1 cellular context compared by ENCODE assay signal in the genomic region with DNA sequence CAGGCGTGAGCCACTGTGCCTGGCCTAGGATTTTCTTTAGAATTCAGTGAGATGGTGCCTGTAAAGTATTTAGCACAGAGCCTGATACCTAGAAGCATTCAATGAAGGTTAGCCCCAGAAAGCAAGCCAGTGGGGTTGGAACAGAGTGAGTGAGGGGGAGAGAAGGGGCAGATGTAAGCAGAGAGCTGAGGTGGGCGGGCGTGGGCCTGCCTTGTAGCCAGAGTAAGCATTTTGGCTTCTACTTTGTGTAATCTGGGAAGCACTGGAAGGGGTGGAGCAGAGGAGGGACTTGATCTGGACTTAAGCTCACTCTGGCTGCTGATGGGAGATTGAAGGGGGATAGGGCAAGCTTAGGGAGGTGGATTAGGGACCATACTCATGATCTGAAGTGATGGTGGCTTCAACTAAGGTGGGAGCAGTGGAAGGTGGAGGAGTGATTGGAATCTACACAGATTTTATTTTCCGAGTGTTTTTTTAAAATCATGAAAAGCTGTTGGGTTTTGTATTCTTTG.
TF ChIP-seq lines count a peak whose summit lies in the region.

No MANE protein-coding gene starts in this region.

TF ChIP-seq in GM12878, 131 proteins besides CTCF, POLR2A, EP300 and RAD21:
- no peak for TF ChIP-seq NFYA (IDR thresholded peaks at IDR 0.05; ENCODE audit: borderline replicate concordance, low read depth, low read length)
- TF ChIP-seq PRDM15 (CRISPR knock-in tag; IDR thresholded peaks at IDR 0.05), result no peak
- no peak for TF ChIP-seq RAD51 (IDR thresholded peaks at IDR 0.05)
- TF ChIP-seq, protein P1, sequence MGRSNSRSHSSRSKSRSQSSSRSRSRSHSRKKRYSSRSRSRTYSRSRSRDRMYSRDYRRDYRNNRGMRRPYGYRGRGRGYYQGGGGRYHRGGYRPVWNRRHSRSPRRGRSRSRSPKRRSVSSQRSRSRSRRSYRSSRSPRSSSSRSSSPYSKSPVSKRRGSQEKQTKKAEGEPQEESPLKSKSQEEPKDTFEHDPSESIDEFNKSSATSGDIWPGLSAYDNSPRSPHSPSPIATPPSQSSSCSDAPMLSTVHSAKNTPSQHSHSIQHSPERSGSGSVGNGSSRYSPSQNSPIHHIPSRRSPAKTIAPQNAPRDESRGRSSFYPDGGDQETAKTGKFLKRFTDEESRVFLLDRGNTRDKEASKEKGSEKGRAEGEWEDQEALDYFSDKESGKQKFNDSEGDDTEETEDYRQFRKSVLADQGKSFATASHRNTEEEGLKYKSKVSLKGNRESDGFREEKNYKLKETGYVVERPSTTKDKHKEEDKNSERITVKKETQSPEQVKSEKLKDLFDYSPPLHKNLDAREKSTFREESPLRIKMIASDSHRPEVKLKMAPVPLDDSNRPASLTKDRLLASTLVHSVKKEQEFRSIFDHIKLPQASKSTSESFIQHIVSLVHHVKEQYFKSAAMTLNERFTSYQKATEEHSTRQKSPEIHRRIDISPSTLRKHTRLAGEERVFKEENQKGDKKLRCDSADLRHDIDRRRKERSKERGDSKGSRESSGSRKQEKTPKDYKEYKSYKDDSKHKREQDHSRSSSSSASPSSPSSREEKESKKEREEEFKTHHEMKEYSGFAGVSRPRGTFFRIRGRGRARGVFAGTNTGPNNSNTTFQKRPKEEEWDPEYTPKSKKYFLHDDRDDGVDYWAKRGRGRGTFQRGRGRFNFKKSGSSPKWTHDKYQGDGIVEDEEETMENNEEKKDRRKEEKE (IDR thresholded peaks at IDR 0.05), result no peak
- no peak for TF ChIP-seq JUND (IDR thresholded peaks at IDR 0.05; ENCODE audit: low read depth, low read length)
- TF ChIP-seq SRF (IDR thresholded peaks at IDR 0.05; ENCODE audit: low read depth in 2 of 2, low read length in 2 of 2), result no peak
- no peak for TF ChIP-seq KAT2A (conservative IDR thresholded peaks at IDR 0.05; ENCODE audit: control insufficient read depth, low read depth, low read length)
- TF ChIP-seq CREB1 (IDR thresholded peaks at IDR 0.05; ENCODE audit: low read depth), result no peak
- TF ChIP-seq, protein P2, sequence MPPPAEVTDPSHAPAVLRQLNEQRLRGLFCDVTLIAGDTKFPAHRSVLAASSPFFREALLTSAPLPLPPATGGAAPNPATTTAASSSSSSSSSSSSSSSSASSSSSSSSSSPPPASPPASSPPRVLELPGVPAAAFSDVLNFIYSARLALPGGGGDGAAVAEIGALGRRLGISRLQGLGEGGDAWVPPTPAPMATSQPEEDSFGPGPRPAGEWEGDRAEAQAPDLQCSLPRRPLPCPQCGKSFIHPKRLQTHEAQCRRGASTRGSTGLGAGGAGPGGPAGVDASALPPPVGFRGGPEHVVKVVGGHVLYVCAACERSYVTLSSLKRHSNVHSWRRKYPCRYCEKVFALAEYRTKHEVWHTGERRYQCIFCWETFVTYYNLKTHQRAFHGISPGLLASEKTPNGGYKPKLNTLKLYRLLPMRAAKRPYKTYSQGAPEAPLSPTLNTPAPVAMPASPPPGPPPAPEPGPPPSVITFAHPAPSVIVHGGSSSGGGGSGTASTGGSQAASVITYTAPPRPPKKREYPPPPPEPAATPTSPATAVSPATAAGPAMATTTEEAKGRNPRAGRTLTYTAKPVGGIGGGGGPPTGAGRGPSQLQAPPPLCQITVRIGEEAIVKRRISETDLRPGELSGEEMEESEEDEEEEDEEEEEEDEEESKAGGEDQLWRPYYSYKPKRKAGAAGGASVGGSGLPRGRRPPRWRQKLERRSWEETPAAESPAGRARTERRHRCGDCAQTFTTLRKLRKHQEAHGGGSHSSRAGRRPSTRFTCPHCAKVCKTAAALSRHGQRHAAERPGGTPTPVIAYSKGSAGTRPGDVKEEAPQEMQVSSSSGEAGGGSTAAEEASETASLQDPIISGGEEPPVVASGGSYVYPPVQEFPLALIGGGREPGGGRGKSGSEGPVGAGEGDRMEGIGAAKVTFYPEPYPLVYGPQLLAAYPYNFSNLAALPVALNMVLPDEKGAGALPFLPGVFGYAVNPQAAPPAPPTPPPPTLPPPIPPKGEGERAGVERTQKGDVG (CRISPR knock-in tag; IDR thresholded peaks at IDR 0.05), result no peak
- no peak for TF ChIP-seq RELB (IDR thresholded peaks at IDR 0.05; ENCODE audit: low read depth)
- no peak for TF ChIP-seq SMAD5 (IDR thresholded peaks at IDR 0.05; ENCODE audit: low read depth)
- no peak for TF ChIP-seq CBFB (IDR thresholded peaks at IDR 0.05; ENCODE audit: low read depth)
- no peak for TF ChIP-seq E2F8 (IDR thresholded peaks at IDR 0.05; ENCODE audit: low read depth, partially characterized antibody)
TF ChIP-seq in GM12878: peak in this region for 0.
